14 cellular contexts compared by ENCODE assay signal in genomic region chr18:12885500-12885899, GRCh38. TPM values are rescaled to one million over a fixed set of nuclear protein-coding genes. Genes with fewer than 3 reads are reported as not detected.
DNase-seq lines count a peak whose midpoint lies in the region; ATAC-seq and TF ChIP-seq lines count a peak whose summit lies in the region.
"Had no signal": no experiment of that assay in that cellular context is flagged by ENCODE, and none has a peak within 500 bp of the region (broad histone marks: within the 10 kb centered on the region; RNA-seq: fewer than 3 reads in every experiment).

No MANE protein-coding gene starts in this region.

- H4K5ac ChIP-seq in H9 (ENCODE audit: insufficient read length, low read depth, low read length): no peak overlapping the region

- H3K14ac ChIP-seq in H9 (ENCODE audit: insufficient read depth, low read length): no peak overlapping the region

- peaks cover 2% of the 10 kb centered on the region for H4K20me1 ChIP-seq in H9 (ENCODE audit: control insufficient read depth, insufficient read depth, insufficient read length)

- no peak overlapping the region for H2BK20ac ChIP-seq in H9 (ENCODE audit: low read depth, low read length, poor library complexity, severe bottlenecking)

- POLR2A ChIA-PET in Caco-2 (lab: Charles Lee): interaction anchor here (0.6 kb wide), 1 partner anchor 109 kb away, joined by 4 read pairs; no protein-coding TSS in a partner anchor
- POLR2A ChIA-PET in naive thymus-derived CD4-positive, alpha-beta T cell (lab: Charles Lee): interaction anchor here (0.7 to 1.2 kb wide), 4 partner anchors 44 to 124 kb away, joined by 3 to 8 read pairs (median 4); no protein-coding TSS in a partner anchor

- H3T11ph ChIP-seq in H9 (ENCODE audit: low read length): no peak overlapping the region

- H2AK5ac ChIP-seq in H9 (ENCODE audit: insufficient read length, low read length): no peak overlapping the region

- no peak overlapping the region for H4K8ac ChIP-seq in H9 (replicated peaks; ENCODE audit: insufficient read length, low read depth, low read length)

- H3K4me3 Mint-ChIP-seq in Caco-2 (ENCODE audit: unreplicated experiment) (peak overlapping the region; percentile 73), H9 (peak overlapping the region; percentile 90 to 91; a peak in 3 of 5 replicates)
- peak overlapping the region; percentile 87 for H3K4me3 Mint-ChIP-seq in activated naive CD8-positive, alpha-beta T cell treated with anti-CD3 and anti-CD28 coated beads for 36 hours
- H3K4me3 Mint-ChIP-seq in naive thymus-derived CD4-positive, alpha-beta T cell: peak overlapping the region in 9 of 10 donors; percentile 17 to 97 (median 93)

- DNase-seq in Caco-2 (no peak), H9 (peak; percentile 46), AML-193 (lab: John Stamatoyannopoulos, UW) (no peak), amniotic stem cell (lab: John Stamatoyannopoulos, UW) (no peak), sciatic nerve (ENCODE audit: low spot score) (no peak), MG63 (no peak)
- no peak for DNase-seq in activated naive CD8-positive, alpha-beta T cell treated with anti-CD3 and anti-CD28 coated beads for 36 hours
- no peak for DNase-seq in naive thymus-derived CD4-positive, alpha-beta T cell
- DNase-seq: esophagus squamous epithelium; MM.1S; NCI-H748 treated with DMSO at 0.1 percent for 48 hours; ovary; stimulated activated CD4-positive, alpha-beta T cell treated with anti-CD3 and anti-CD28 coated beads, Interleukin-4, amount 100 ng/mL, for 4 hours had no signal

- H2AFZ ChIP-seq in H9 (ENCODE audit: low read length): no peak overlapping the region

- H3K27ac Mint-ChIP-seq in Caco-2 (ENCODE audit: unreplicated experiment) (no peak overlapping the region), H9 (peak overlapping the region in 2 of 3 experiments; percentile 22 to 30; a peak in 2 of 7 replicates)
- H3K27ac Mint-ChIP-seq in activated naive CD8-positive, alpha-beta T cell treated with anti-CD3 and anti-CD28 coated beads for 36 hours: no peak overlapping the region
- peak overlapping the region in 8 of 9 donors; percentile 65 to 99 (median 96) for H3K27ac Mint-ChIP-seq in naive thymus-derived CD4-positive, alpha-beta T cell

- H3K4me3 ChIP-seq in Caco-2 (ENCODE audit: low read depth, low read length) (no peak overlapping the region), MG63 (no peak overlapping the region)
- H3K4me3 ChIP-seq in naive thymus-derived CD4-positive, alpha-beta T cell (ENCODE audit: low read length): no peak overlapping the region
- H3K4me3 ChIP-seq: ovary had no signal

- H3K27me3 Mint-ChIP-seq in Caco-2 (ENCODE audit: insufficient read depth, unreplicated experiment) (no peaks in the 10 kb centered on the region), H9 (ENCODE audit: low read depth) (no peaks in the 10 kb centered on the region; the same call in 1 of the 2 replicates)
- H3K27me3 Mint-ChIP-seq in activated naive CD8-positive, alpha-beta T cell treated with anti-CD3 and anti-CD28 coated beads for 36 hours: no peaks in the 10 kb centered on the region
- H3K27me3 Mint-ChIP-seq in naive thymus-derived CD4-positive, alpha-beta T cell: no peaks in the 10 kb centered on the region

- no peak for ATAC-seq in naive thymus-derived CD4-positive, alpha-beta T cell
- ATAC-seq in sciatic nerve: no peak

- H3K9me3 ChIP-seq in Caco-2: no peaks in the 10 kb centered on the region
- H3K9me3 ChIP-seq in H9 (ENCODE audit: control insufficient read depth, low read depth, low read length): no peaks in the 10 kb centered on the region
- H3K9me3 ChIP-seq in naive thymus-derived CD4-positive, alpha-beta T cell (ENCODE audit: control insufficient read depth in 2 of 3, low read length in 3 of 3): no peaks in the 10 kb centered on the region
- H3K9me3 ChIP-seq in MG63: no peaks in the 10 kb centered on the region
- H3K9me3 ChIP-seq: esophagus squamous epithelium, ovary had no signal

- TF ChIP-seq CTCF in Caco-2 (IDR thresholded peaks at IDR 0.05; ENCODE audit: insufficient read depth in 1 of 2, low read depth in 1 of 2, low read length in 1 of 2, severe bottlenecking in 1 of 2, unreplicated experiment in 1 of 2) (no peak), H9 (conservative IDR thresholded peaks at IDR 0.05) (no peak)

- no peak overlapping the region for H4K91ac ChIP-seq in H9 (ENCODE audit: insufficient read length, low read depth, low read length)

- H3K79me2 ChIP-seq in H9 (ENCODE audit: insufficient read depth, low read length): peaks cover 18% of the 10 kb centered on the region; the same call in 1 of the 2 replicates

- no peak overlapping the region for H2BK5ac ChIP-seq in H9 (ENCODE audit: insufficient read length, low read length)

- H3K27ac ChIP-seq in H9 (ENCODE audit: insufficient read length, low read depth, low read length): no peak overlapping the region
- peak overlapping the region; percentile 99 for H3K27ac ChIP-seq in naive thymus-derived CD4-positive, alpha-beta T cell (ENCODE audit: low read depth, low read length)

- peaks cover 38% of the 10 kb centered on the region for H3K36me3 Mint-ChIP-seq in Caco-2 (ENCODE audit: insufficient read depth, unreplicated experiment)
- H3K36me3 Mint-ChIP-seq in H9 (ENCODE audit: insufficient read depth in 1 of 3, low read depth in 3 of 3): peaks cover 2 to 12% (median 4%) of the 10 kb centered on the region in 3 experiments; a peak in 6 of 7 replicates
- H3K36me3 Mint-ChIP-seq in activated naive CD8-positive, alpha-beta T cell treated with anti-CD3 and anti-CD28 coated beads for 36 hours: peaks cover 3% of the 10 kb centered on the region
- peaks cover 0 to 9% (median 3%) of the 10 kb centered on the region in 5 donors for H3K36me3 Mint-ChIP-seq in naive thymus-derived CD4-positive, alpha-beta T cell

- H3K9me3 Mint-ChIP-seq in Caco-2 (ENCODE audit: unreplicated experiment) (no peaks in the 10 kb centered on the region), H9 (peaks cover 4 to 11% of the 10 kb centered on the region in 2 experiments; a peak in 4 of 5 replicates)
- no peaks in the 10 kb centered on the region for H3K9me3 Mint-ChIP-seq in activated naive CD8-positive, alpha-beta T cell treated with anti-CD3 and anti-CD28 coated beads for 36 hours
- H3K9me3 Mint-ChIP-seq in naive thymus-derived CD4-positive, alpha-beta T cell: peaks cover 0 to 5% (median 0%) of the 10 kb centered on the region in 11 donors

- H3K4me1 Mint-ChIP-seq in Caco-2 (ENCODE audit: low read depth, unreplicated experiment) (peaks cover 16% of the 10 kb centered on the region), H9 (peaks cover 41 to 46% of the 10 kb centered on the region in 2 experiments)
- H3K4me1 Mint-ChIP-seq in activated naive CD8-positive, alpha-beta T cell treated with anti-CD3 and anti-CD28 coated beads for 36 hours: peaks cover 44% of the 10 kb centered on the region
- H3K4me1 Mint-ChIP-seq in naive thymus-derived CD4-positive, alpha-beta T cell: peaks cover 26 to 54% (median 43%) of the 10 kb centered on the region in 7 donors

- peaks cover 10% of the 10 kb centered on the region for H3K23me2 ChIP-seq in H9 (ENCODE audit: insufficient read length, low read depth, low read length, poor library complexity, severe bottlenecking)

- H3K23ac ChIP-seq in H9 (ENCODE audit: insufficient read length, low read depth, low read length): no peak overlapping the region

- no peak overlapping the region for H3K18ac ChIP-seq in H9 (ENCODE audit: insufficient read length, low read depth, low read length)

- BruUV-seq in Caco-2 (replicated peaks; lab: Mats Ljungman, UMichigan): no TSS peak

- peaks cover 5% of the 10 kb centered on the region for H3K79me1 ChIP-seq in H9 (ENCODE audit: insufficient read depth, low read depth, low read length, poor library complexity, severe bottlenecking)

- H3K27me3 ChIP-seq in Caco-2 (replicated peaks; ENCODE audit: control insufficient read depth, insufficient read depth, low read length): no peaks in the 10 kb centered on the region
- no peaks in the 10 kb centered on the region for H3K27me3 ChIP-seq in H9 (ENCODE audit: insufficient read depth, low read length)
- no peaks in the 10 kb centered on the region for H3K27me3 ChIP-seq in naive thymus-derived CD4-positive, alpha-beta T cell (ENCODE audit: control insufficient read depth in 2 of 2, insufficient read depth in 2 of 2, low read length in 2 of 2)
- H3K27me3 ChIP-seq in MG63: no peaks in the 10 kb centered on the region
- H3K27me3 ChIP-seq: esophagus squamous epithelium, ovary, suprapubic skin had no signal

- H2BK12ac ChIP-seq in H9 (ENCODE audit: insufficient read length, low read depth, low read length): no peak overlapping the region

- no CpG with 5 or more reads among the region's 4 CpGs for WGBS in H9 (ENCODE audit: extremely low coverage, insufficient read length, low lambda C conversion rate)

- H3K4me1 ChIP-seq in Caco-2 (peaks cover 10% of the 10 kb centered on the region), H9 (ENCODE audit: insufficient read depth, low read length) (peaks cover 17% of the 10 kb centered on the region)
- H3K4me1 ChIP-seq in naive thymus-derived CD4-positive, alpha-beta T cell (ENCODE audit: control insufficient read depth in 2 of 2, insufficient read depth in 2 of 2, low read length in 2 of 2): peaks cover 21 to 23% of the 10 kb centered on the region in 2 donors

- H3K4ac ChIP-seq in H9 (ENCODE audit: low read depth, low read length): no peak overlapping the region

- H2BK15ac ChIP-seq in H9 (ENCODE audit: low read depth, low read length): no peak overlapping the region

- no peak overlapping the region for H2BK120ac ChIP-seq in H9 (ENCODE audit: low read depth, low read length, poor library complexity, severe bottlenecking)

- H3K9ac ChIP-seq in H9 (ENCODE audit: extremely low read depth, insufficient read length, low read length): no peak overlapping the region

- no peak overlapping the region for H3K56ac ChIP-seq in H9 (ENCODE audit: insufficient read length, low read depth, low read length)

- intact Hi-C loops in Caco-2 (cut with micrococcal nuclease; ENCODE audit: unreplicated experiment) (no loop called here), sciatic nerve (cut with DNase I) (no loop called here)
- intact Hi-C loops in naive thymus-derived CD4-positive, alpha-beta T cell (cut with micrococcal nuclease): loop anchor here (2.0 to 10.0 kb wide), 4 partner anchors 25 to 981 kb away; partner anchors contain the start of genes FAM210A (in 2 of the 2), RNMT (in 2 of the 2) and MPPE1 (in 1 of the 2)

- CTCF ChIA-PET in Caco-2 (lab: Charles Lee): interaction anchor here (0.6 to 1.2 kb wide), 2 partner anchors 10 to 59 kb away, joined by 3 read pairs; no protein-coding TSS in a partner anchor
- CTCF ChIA-PET in naive thymus-derived CD4-positive, alpha-beta T cell (lab: Charles Lee): interaction anchor here (0.5 kb wide), 1 partner anchor 1002 kb away, joined by 3 read pairs; no protein-coding TSS in a partner anchor

- no peaks in the 10 kb centered on the region for H3K36me3 ChIP-seq in Caco-2 (ENCODE audit: control insufficient read depth, insufficient read depth, low read length)
- H3K36me3 ChIP-seq in naive thymus-derived CD4-positive, alpha-beta T cell (ENCODE audit: control insufficient read depth in 2 of 3, insufficient read depth in 3 of 3, low read length in 3 of 3): no peaks in the 10 kb centered on the region
- H3K36me3 ChIP-seq in MG63: no peaks in the 10 kb centered on the region
- H3K36me3 ChIP-seq: esophagus squamous epithelium, ovary, suprapubic skin had no signal

- H3K4me2 ChIP-seq in H9 (ENCODE audit: insufficient read depth, insufficient read length, low read length): peak overlapping the region; percentile 45

RNA-seq across cellular contexts. Expression of gene PTPN2, which starts 1.5 kb away (rescaled TPM):
- total RNA-seq in Caco-2 (2022) (53.4 and 55.0 TPM in 2 replicates), H9 (2021) (46.1 and 48.7 TPM in 2 replicates), sciatic nerve (44.0 TPM)
- 10 to 100 TPM; 50.9 to 57.2 TPM for total RNA-seq in activated naive CD8-positive, alpha-beta T cell treated with anti-CD3 and anti-CD28 coated beads for 36 hours
- total RNA-seq in naive thymus-derived CD4-positive, alpha-beta T cell: 10 to 100 TPM; 55.8 to 82.2 (median 76.2) TPM
- 10 to 100 TPM; 60.5 to 92.2 TPM for polyA plus RNA-seq in naive thymus-derived CD4-positive, alpha-beta T cell
- total RNA-seq in MG63 (2014; rRNA removed; shearing (Covaris generic); ENCODE audit: low replicate concordance): 23.3 and 25.1 TPM in 2 replicates

Comparison
In these comparisons a context has a peak if more than half of its experiments do, and no peak if none do; other contexts are left out.
1. H3K27ac Mint-ChIP-seq: peak in H9 (2 of 3) and naive thymus-derived CD4-positive, alpha-beta T cell (8 of 9); none in Caco-2 (single experiment) and activated naive CD8-positive, alpha-beta T cell treated with anti-CD3 and anti-CD28 coated beads for 36 hours (single experiment).
2. intact Hi-C loops: an anchor here in naive thymus-derived CD4-positive, alpha-beta T cell (2.0 to 10.0 kb wide); none called in Caco-2 and sciatic nerve.
3. Peak in every context shown above with its lines, with median percentiles within 50 percentile points of each other: H3K4me3 Mint-ChIP-seq.